20 cellular contexts compared by ENCODE assay signal in the genomic region with DNA sequence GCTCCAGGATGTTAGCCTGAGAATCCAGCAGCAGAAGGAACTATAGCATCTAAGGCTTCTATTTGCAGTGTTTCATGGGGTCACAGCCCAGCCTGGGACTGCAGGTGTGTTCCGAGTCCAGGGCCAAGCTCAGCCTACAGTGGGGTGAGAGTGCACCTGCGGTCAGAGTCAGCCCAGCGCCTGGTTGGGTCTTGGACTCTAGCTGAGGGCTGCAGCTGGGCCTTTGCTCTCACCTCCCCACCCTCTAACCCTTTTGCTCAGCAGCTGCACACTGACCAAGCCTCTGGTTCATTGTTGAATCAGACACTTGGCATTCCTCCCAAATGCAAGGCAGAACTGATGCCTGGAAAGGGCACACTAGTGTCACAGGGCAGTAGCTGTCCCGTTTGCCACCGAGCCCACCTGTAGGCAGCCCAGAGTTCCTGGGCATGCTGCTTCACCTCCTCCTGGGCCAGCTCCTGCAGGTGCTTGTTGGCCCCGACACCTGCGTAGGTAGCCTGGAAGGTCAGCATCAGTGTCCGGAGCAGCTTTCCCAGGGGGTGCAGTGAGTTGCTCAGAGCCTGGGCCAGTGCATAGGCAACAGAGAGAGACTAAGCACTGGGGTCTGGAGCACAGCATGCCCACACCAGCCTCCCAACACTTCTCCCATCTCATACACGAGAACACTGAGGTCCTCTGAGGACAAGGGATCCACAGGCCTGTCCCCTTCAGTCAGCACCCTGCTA. TPM values are rescaled to one million over a fixed set of nuclear protein-coding genes. Genes with fewer than 3 reads are reported as not detected.
DNase-seq lines count a peak whose midpoint lies in the region; ATAC-seq lines count a peak whose summit lies in the region.
"Had no signal": no experiment of that assay in that cellular context is flagged by ENCODE, and none has a peak within 500 bp of the region (broad histone marks: within the 10 kb centered on the region; RNA-seq: fewer than 3 reads in every experiment).

No MANE protein-coding gene starts in this region.

- H3K9me2 ChIP-seq in GM23248 (ENCODE audit: insufficient read depth): no peaks in the 10 kb centered on the region

- peak; percentile 72 for DNase-seq in GM23248
- no peak for DNase-seq in SJCRH30
- peak; percentile 50 for DNase-seq in hepatic stellate cell (ENCODE audit: low spot score)
- DNase-seq in putamen (ENCODE audit: low spot score): peak; percentile 30
- DNase-seq in effector CD8-positive, alpha-beta T cell (lab: John Stamatoyannopoulos, UW): no peak
- no peak for DNase-seq in SIG-M5 treated with dmso at 0.1 percent for 504 hours (lab: John Stamatoyannopoulos, UW; ENCODE audit: unreplicated experiment)
- no peak for DNase-seq in activated naive CD4-positive, alpha-beta T cell treated with anti-CD3 and anti-CD28 coated beads, Interleukin-2, amount 50 U/mL, for 16 hours
- DNase-seq: activated CD8-positive, alpha-beta memory T cell treated with anti-CD3 and anti-CD28 coated beads for 24 hours; colonic mucosa; erythroblast; naive thymus-derived CD8-positive, alpha-beta T cell; NCI-H1048; NCI-H2171 treated with DMSO at 0.1 percent for 48 hours; WERI-Rb-1 had no signal

- H3K36me3 ChIP-seq in GM23248 (ENCODE audit: low read depth) (no peaks in the 10 kb centered on the region), SJCRH30 (no peaks in the 10 kb centered on the region)
- H3K36me3 ChIP-seq: BLaER1, colonic mucosa, WERI-Rb-1 had no signal

- H3K27ac ChIP-seq in GM23248 (no peak overlapping the region), SJCRH30 (no peak overlapping the region)
- H3K27ac ChIP-seq: BLaER1, colonic mucosa, hepatocyte, vagina, WERI-Rb-1 had no signal

- H3K4me3 ChIP-seq in GM23248 (no peak overlapping the region), SJCRH30 (peak overlapping the region; percentile 63)
- H3K4me3 ChIP-seq: BLaER1, colonic mucosa, hepatocyte, vagina had no signal

- 0 out of 2 replicates have a peak, but pooled peaks cover 3% of the 10 kb centered on the region for H3F3A ChIP-seq in GM23248 (ENCODE audit: insufficient read depth)

- no peak overlapping the region for H2AFZ ChIP-seq in GM23248
- H2AFZ ChIP-seq: hepatocyte had no signal

- no peaks in the 10 kb centered on the region for H3K79me2 ChIP-seq in GM23248 (ENCODE audit: insufficient read depth)
- H3K79me2 ChIP-seq: hepatocyte had no signal

- H3K27me3 ChIP-seq in GM23248 (replicated peaks; ENCODE audit: insufficient read depth): no peaks in the 10 kb centered on the region
- no peaks in the 10 kb centered on the region for H3K27me3 ChIP-seq in SJCRH30
- H3K27me3 ChIP-seq: BLaER1, colonic mucosa, hepatocyte, vagina had no signal

- H3K4me2 ChIP-seq in GM23248 (ENCODE audit: unreplicated experiment): no peak overlapping the region
- H3K4me2 ChIP-seq: BLaER1, hepatocyte had no signal

- in situ Hi-C loops in GM23248 (cut with MboI): no loop called here

- H3K4me1 ChIP-seq in GM23248 (ENCODE audit: insufficient read depth): no peaks in the 10 kb centered on the region
- no peaks in the 10 kb centered on the region for H3K4me1 ChIP-seq in SJCRH30
- H3K4me1 ChIP-seq: colonic mucosa, vagina had no signal

- ATAC-seq in HG02678 (IDR thresholded peaks at IDR 0.05; ENCODE audit: unreplicated experiment): no peak
- ATAC-seq: naive thymus-derived CD8-positive, alpha-beta T cell; SK-N-SH treated with all-trans-retinoic acid at 6 μM for 48 hours had no signal

- H4K20me1 ChIP-seq in GM23248 (ENCODE audit: insufficient read depth): no peaks in the 10 kb centered on the region
- H4K20me1 ChIP-seq: BLaER1 had no signal

- no peak overlapping the region for H3K9ac ChIP-seq in GM23248
- H3K9ac ChIP-seq: BLaER1 had no signal

- H3K9me3 ChIP-seq in GM23248 (ENCODE audit: low read depth) (no peaks in the 10 kb centered on the region), SJCRH30 (replicated peaks) (no peaks in the 10 kb centered on the region)
- H3K9me3 ChIP-seq: BLaER1, colonic mucosa, vagina had no signal

- 64 to 75% methylated on average over 9 of the region's 9 CpGs for WGBS in GM23248 (ENCODE audit: low coverage in 1 of 2, low lambda C conversion rate in 2 of 2, missing lambda C conversion rate in 2 of 2), 2 experiments

RNA-seq across cellular contexts. Expression of gene ALS2CL, which starts 17.5 kb away (rescaled TPM):
- 3.1 and 3.4 TPM in 2 replicates for total RNA-seq in GM23248 (2014; rRNA removed; shearing (Covaris generic))
- polyA plus RNA-seq in GM23248 (2016; fragmentation: Nextera tagmentation; extraction: Ambion mirVana): 1.2 and 2.0 TPM in 2 replicates
- total RNA-seq in SJCRH30 (2014; rRNA removed; shearing (Covaris generic)): 6.5 and 9.4 TPM in 2 replicates

RNA-seq across cellular contexts. Expression of gene TMIE, which starts 25.2 kb away (rescaled TPM):
- total RNA-seq in GM23248 (2014; rRNA removed; shearing (Covaris generic)): 0.11 TPM in 1 of 2 replicates, not detected in the other
- polyA plus RNA-seq in GM23248 (2016; fragmentation: Nextera tagmentation; extraction: Ambion mirVana): 0.19 TPM in 1 of 2 replicates, not detected in the other
- 0.08 and 0.10 TPM in 2 replicates for total RNA-seq in SJCRH30 (2014; rRNA removed; shearing (Covaris generic))
- total RNA-seq: activated T-helper 2 cell treated with anti-CD3 and anti-CD28 coated beads, Interferon-gamma antibody, Interleukin-2, Interleukin-4, amounts not matched to agents 10 μg/mL and 5 μg/mL and 100 μg/mL, durations not matched to agents 14 hours and 24 hours and 36 hours had no signal

RNA-seq across cellular contexts. Expression of gene PRSS50, which starts 41.7 kb away (rescaled TPM):
- not detected in 2 replicates for total RNA-seq in GM23248 (2014; rRNA removed; shearing (Covaris generic))
- not detected in 2 replicates for polyA plus RNA-seq in GM23248 (2016; fragmentation: Nextera tagmentation; extraction: Ambion mirVana)
- total RNA-seq in SJCRH30 (2014; rRNA removed; shearing (Covaris generic)): not detected in 2 replicates
- total RNA-seq: activated T-helper 2 cell treated with anti-CD3 and anti-CD28 coated beads, Interferon-gamma antibody, Interleukin-2, Interleukin-4, amounts not matched to agents 10 μg/mL and 5 μg/mL and 100 μg/mL, durations not matched to agents 14 hours and 24 hours and 36 hours; colonic mucosa; naive thymus-derived CD8-positive, alpha-beta T cell; vagina had no signal

Comparison
In these comparisons a context has a peak if more than half of its experiments do, and no peak if none do; other contexts are left out.
1. DNase-seq: peak in GM23248 (single experiment), hepatic stellate cell (single experiment) and putamen (single experiment); none in SJCRH30 (0 of 2), effector CD8-positive, alpha-beta T cell (single experiment), SIG-M5 treated with dmso at 0.1 percent for 504 hours (single experiment) and activated naive CD4-positive, alpha-beta T cell treated with anti-CD3 and anti-CD28 coated beads, Interleukin-2, amount 50 U/mL, for 16 hours (single experiment).